Comparison of ENCODE assay signal across 8 cellular contexts in genomic region chr10:60732240-60733188, GRCh38. TPM values are rescaled to one million over a fixed set of nuclear protein-coding genes. Genes with fewer than 3 reads are reported as not detected.
DNase-seq lines count a peak whose midpoint lies in the region; ATAC-seq and TF ChIP-seq lines count a peak whose summit lies in the region.

No MANE protein-coding gene starts in this region.

- TF ChIP-seq POLR2A in prostate gland (IDR thresholded peaks at IDR 0.05) = no peak

- H3K27me3 ChIP-seq in AG04450 (ENCODE audit: control insufficient read depth, insufficient read depth, low read length) (peaks cover 54% of the 10 kb centered on the region), foreskin keratinocyte (no peaks in the 10 kb centered on the region), prostate gland (replicated peaks; ENCODE audit: insufficient read depth) (no peaks in the 10 kb centered on the region)

- peaks cover 2% of the 10 kb centered on the region for H3K27me3 Mint-ChIP-seq in IgD-negative memory B cell
- H3K27me3 Mint-ChIP-seq in activated T-cell treated with anti-CD3 and anti-CD28 coated beads, Interleukin-2, amount 50 U/mL, for 24 hours = peaks cover 2% of the 10 kb centered on the region

- CTCF ChIA-PET in AG04450 (lab: Charles Lee) = no interaction called here

- H3K9me3 ChIP-seq in AG04450 (ENCODE audit: control insufficient read depth, insufficient read depth, low read length) (no peaks in the 10 kb centered on the region), prostate gland (no peaks in the 10 kb centered on the region)

- H3K27ac ChIP-seq in AG04450 (ENCODE audit: low read depth, low read length) (no peak overlapping the region), foreskin keratinocyte (peak overlapping the region; percentile 65), prostate gland (peak overlapping the region; percentile 91), caudate nucleus (ENCODE audit: low read depth, low read length) (no peak overlapping the region)

- ATAC-seq in GM19324 (IDR thresholded peaks at IDR 0.05; ENCODE audit: low FRiP score, unreplicated experiment) (peak; percentile 31), foreskin keratinocyte (peak; percentile 48)

- H3K36me3 Mint-ChIP-seq in IgD-negative memory B cell = no peaks in the 10 kb centered on the region
- peaks cover 3% of the 10 kb centered on the region for H3K36me3 Mint-ChIP-seq in activated T-cell treated with anti-CD3 and anti-CD28 coated beads, Interleukin-2, amount 50 U/mL, for 24 hours (ENCODE audit: low read depth)

- intact Hi-C loops in prostate gland (cut with DNase I) = no loop called here

- no peaks in the 10 kb centered on the region for H3K36me3 ChIP-seq in prostate gland

- 7% methylated on average over 47 of the region's 47 CpGs for WGBS in prostate gland

- H3K4me1 Mint-ChIP-seq in IgD-negative memory B cell = peaks cover 22 to 35% (median 30%) of the 10 kb centered on the region in 3 donors
- H3K4me1 Mint-ChIP-seq in activated T-cell treated with anti-CD3 and anti-CD28 coated beads, Interleukin-2, amount 50 U/mL, for 24 hours (ENCODE audit: low read depth) = peaks cover 47% of the 10 kb centered on the region

- H3K4me1 ChIP-seq in foreskin keratinocyte = peaks cover 25% of the 10 kb centered on the region
- no peaks in the 10 kb centered on the region for H3K4me1 ChIP-seq in prostate gland (replicated peaks)

- POLR2A ChIA-PET in AG04450 (lab: Yijun Ruan, JAX) = no interaction called here

- H3K4me3 Mint-ChIP-seq in IgD-negative memory B cell = peak overlapping the region; percentile 92 to 98 (median 97)
- peak overlapping the region; percentile 84 for H3K4me3 Mint-ChIP-seq in activated T-cell treated with anti-CD3 and anti-CD28 coated beads, Interleukin-2, amount 50 U/mL, for 24 hours

- peak overlapping the region; percentile 78 to 97 (median 81) for H3K27ac Mint-ChIP-seq in IgD-negative memory B cell
- H3K27ac Mint-ChIP-seq in activated T-cell treated with anti-CD3 and anti-CD28 coated beads, Interleukin-2, amount 50 U/mL, for 24 hours = peak overlapping the region; percentile 81

- TF ChIP-seq CTCF in AG04450 (IDR thresholded peaks at IDR 0.05; ENCODE audit: low read depth, low read length) (no peak), foreskin keratinocyte (conservative IDR thresholded peaks at IDR 0.05) (no peak), prostate gland (IDR thresholded peaks at IDR 0.05) (no peak)

- peak overlapping the region; percentile 14; the same call in 1 of the 2 replicates for H3K4me3 ChIP-seq in AG04450 (ENCODE audit: low read depth, low read length)
- H3K4me3 ChIP-seq in prostate gland = peak overlapping the region; percentile 58 to 63

- DNase-seq in AG04450 (ENCODE audit: low read depth, low spot score) = no peak
- peak; percentile 54 for DNase-seq in activated T-cell treated with anti-CD3 and anti-CD28 coated beads, Interleukin-2, amount 50 U/mL, for 24 hours
- peak in 1 of 2 donors; percentile 46 for DNase-seq in foreskin keratinocyte
- peak; percentile 61 for DNase-seq in prostate gland (ENCODE audit: low spot score)
- no peak for DNase-seq in GM19240 (ENCODE audit: insufficient read length, low spot score)
- DNase-seq in caudate nucleus (lab: John Stamatoyannopoulos, UW) = no peak

- no peaks in the 10 kb centered on the region for H3K9me3 Mint-ChIP-seq in IgD-negative memory B cell
- no peaks in the 10 kb centered on the region for H3K9me3 Mint-ChIP-seq in activated T-cell treated with anti-CD3 and anti-CD28 coated beads, Interleukin-2, amount 50 U/mL, for 24 hours

RNA-seq across cellular contexts. Expression of gene CDK1, which starts 45.8 kb away (rescaled TPM):
- polyA plus RNA-seq in AG04450 (2011; rRNA removed) (10.4 and 17.9 TPM in 2 replicates), IgD-negative memory B cell (0.46 TPM), foreskin keratinocyte (52.4 and 84.9 TPM in 2 replicates)
- 1.8 and 4.3 TPM in 2 replicates for polyA minus RNA-seq in AG04450 (2011; rRNA and poly(A)+ RNA removed)
- total RNA-seq in foreskin keratinocyte (88.8 and 105 TPM in 2 replicates), prostate gland (1 to 10 TPM; 5.3 to 5.7 TPM)

Comparison
In these comparisons a context has a peak if more than half of its experiments do, and no peak if none do; other contexts are left out.
1. DNase-seq: peak in activated T-cell treated with anti-CD3 and anti-CD28 coated beads, Interleukin-2, amount 50 U/mL, for 24 hours (single experiment) and prostate gland (single experiment); none in AG04450 (single experiment), GM19240 (single experiment) and caudate nucleus (0 of 61).
2. H3K27ac ChIP-seq: peak in foreskin keratinocyte (single experiment) and prostate gland (2 of 2); none in AG04450 (single experiment) and caudate nucleus (single experiment).